In the genomic region with DNA sequence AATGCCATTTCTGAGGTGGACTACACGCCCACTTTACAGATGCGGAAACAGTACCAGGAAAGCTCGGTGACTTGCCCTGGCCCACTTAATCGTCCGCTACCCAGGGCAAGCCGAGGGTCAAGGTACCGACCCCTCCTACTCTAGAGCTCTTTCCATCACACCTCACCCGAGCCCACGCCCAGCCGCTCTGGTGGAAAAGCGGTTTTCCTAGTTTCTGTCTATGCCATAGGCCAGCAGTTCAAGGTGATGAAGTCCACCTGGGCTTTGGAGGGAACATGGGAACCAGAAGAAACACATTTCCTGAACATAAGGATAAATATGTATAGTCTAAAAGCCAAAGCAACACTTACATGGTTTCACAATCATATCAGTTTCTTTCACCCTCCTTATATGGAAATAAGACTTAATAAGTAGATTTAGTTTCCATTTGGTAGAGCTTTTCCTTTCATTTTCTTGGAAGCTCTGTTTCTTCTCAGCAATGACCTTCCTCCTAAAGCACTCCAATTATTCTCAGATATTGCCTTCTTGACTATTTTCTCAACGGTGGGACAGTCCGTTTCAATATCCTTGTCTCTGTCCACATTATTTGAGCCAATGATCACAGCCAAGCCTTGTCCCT, we compare ENCODE assay signal across 1 cellular context.
TF ChIP-seq lines count a peak whose summit lies in the region.

No MANE protein-coding gene starts in this region.

TF ChIP-seq in IMR-90, 13 proteins besides CTCF, POLR2A, EP300 and RAD21 (continued from another document):
- TF ChIP-seq BHLHE40 (IDR thresholded peaks at IDR 0.05; ENCODE audit: low read depth, low read length) = no peak
